Comparison of ENCODE assay signal across 3 cellular contexts in the genomic region with DNA sequence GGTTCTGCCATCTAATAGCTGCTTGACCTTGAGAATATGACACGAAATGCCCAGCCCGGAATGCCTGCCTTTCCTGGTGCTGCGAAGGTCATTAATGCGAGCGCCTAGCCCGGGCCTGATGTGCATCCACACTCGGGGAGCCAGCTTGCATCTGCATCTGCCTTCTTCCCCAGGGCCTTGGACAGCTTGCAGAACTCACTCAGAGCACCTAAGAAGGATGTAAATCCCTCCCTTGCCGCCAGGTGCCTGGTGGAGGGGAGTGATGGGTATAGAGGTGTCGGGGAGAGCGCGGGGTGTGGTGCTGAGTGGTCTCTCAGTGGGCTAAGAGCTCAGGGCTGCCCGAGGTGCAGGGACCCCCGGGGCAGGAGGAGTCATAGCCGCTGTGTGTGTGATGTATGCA.
TF ChIP-seq lines count a peak whose summit lies in the region.

No MANE protein-coding gene starts in this region.

TF ChIP-seq in A549, 52 proteins besides CTCF, POLR2A, EP300 and RAD21 (continued from another document):
- TF ChIP-seq, protein P1, sequence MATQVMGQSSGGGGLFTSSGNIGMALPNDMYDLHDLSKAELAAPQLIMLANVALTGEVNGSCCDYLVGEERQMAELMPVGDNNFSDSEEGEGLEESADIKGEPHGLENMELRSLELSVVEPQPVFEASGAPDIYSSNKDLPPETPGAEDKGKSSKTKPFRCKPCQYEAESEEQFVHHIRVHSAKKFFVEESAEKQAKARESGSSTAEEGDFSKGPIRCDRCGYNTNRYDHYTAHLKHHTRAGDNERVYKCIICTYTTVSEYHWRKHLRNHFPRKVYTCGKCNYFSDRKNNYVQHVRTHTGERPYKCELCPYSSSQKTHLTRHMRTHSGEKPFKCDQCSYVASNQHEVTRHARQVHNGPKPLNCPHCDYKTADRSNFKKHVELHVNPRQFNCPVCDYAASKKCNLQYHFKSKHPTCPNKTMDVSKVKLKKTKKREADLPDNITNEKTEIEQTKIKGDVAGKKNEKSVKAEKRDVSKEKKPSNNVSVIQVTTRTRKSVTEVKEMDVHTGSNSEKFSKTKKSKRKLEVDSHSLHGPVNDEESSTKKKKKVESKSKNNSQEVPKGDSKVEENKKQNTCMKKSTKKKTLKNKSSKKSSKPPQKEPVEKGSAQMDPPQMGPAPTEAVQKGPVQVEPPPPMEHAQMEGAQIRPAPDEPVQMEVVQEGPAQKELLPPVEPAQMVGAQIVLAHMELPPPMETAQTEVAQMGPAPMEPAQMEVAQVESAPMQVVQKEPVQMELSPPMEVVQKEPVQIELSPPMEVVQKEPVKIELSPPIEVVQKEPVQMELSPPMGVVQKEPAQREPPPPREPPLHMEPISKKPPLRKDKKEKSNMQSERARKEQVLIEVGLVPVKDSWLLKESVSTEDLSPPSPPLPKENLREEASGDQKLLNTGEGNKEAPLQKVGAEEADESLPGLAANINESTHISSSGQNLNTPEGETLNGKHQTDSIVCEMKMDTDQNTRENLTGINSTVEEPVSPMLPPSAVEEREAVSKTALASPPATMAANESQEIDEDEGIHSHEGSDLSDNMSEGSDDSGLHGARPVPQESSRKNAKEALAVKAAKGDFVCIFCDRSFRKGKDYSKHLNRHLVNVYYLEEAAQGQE (IDR thresholded peaks at IDR 0.05), result no peak
- no peak for TF ChIP-seq NR3C1 (IDR thresholded peaks at IDR 0.05)
- no peak for TF ChIP-seq CBX8 (IDR thresholded peaks at IDR 0.05)

TF ChIP-seq in GM23338, 12 proteins besides CTCF, POLR2A, EP300 and RAD21 (continued from another document):
- TF ChIP-seq, protein P1 (IDR thresholded peaks at IDR 0.05; ENCODE audit: unreplicated experiment), result no peak
- TF ChIP-seq EZH2 (IDR thresholded peaks at IDR 0.05; ENCODE audit: low read depth, unreplicated experiment), result no peak
- TF ChIP-seq POLR2AphosphoS5 (IDR thresholded peaks at IDR 0.05; ENCODE audit: low read depth), result no peak

TF ChIP-seq in WTC11, 78 proteins besides CTCF, POLR2A, EP300 and RAD21 (continued from another document):
- TF ChIP-seq, protein P2, sequence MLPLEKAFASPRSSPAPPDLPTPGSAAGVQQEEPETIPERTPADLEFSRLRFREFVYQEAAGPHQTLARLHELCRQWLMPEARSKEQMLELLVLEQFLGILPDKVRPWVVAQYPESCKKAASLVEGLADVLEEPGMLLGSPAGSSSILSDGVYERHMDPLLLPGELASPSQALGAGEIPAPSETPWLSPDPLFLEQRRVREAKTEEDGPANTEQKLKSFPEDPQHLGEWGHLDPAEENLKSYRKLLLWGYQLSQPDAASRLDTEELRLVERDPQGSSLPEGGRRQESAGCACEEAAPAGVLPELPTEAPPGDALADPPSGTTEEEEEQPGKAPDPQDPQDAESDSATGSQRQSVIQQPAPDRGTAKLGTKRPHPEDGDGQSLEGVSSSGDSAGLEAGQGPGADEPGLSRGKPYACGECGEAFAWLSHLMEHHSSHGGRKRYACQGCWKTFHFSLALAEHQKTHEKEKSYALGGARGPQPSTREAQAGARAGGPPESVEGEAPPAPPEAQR (CRISPR knock-in tag; IDR thresholded peaks at IDR 0.05), result no peak
- no peak for TF ChIP-seq ETV6 (CRISPR knock-in tag; IDR thresholded peaks at IDR 0.05)
- no peak for TF ChIP-seq PRDM15 (CRISPR knock-in tag; IDR thresholded peaks at IDR 0.05)
- TF ChIP-seq, protein P3, sequence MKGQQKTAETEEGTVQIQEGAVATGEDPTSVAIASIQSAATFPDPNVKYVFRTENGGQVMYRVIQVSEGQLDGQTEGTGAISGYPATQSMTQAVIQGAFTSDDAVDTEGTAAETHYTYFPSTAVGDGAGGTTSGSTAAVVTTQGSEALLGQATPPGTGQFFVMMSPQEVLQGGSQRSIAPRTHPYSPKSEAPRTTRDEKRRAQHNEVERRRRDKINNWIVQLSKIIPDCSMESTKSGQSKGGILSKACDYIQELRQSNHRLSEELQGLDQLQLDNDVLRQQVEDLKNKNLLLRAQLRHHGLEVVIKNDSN (CRISPR knock-in tag; IDR thresholded peaks at IDR 0.05), result no peak
- TF ChIP-seq PRRX2 (CRISPR knock-in tag; IDR thresholded peaks at IDR 0.05), result no peak
- TF ChIP-seq, protein P4, sequence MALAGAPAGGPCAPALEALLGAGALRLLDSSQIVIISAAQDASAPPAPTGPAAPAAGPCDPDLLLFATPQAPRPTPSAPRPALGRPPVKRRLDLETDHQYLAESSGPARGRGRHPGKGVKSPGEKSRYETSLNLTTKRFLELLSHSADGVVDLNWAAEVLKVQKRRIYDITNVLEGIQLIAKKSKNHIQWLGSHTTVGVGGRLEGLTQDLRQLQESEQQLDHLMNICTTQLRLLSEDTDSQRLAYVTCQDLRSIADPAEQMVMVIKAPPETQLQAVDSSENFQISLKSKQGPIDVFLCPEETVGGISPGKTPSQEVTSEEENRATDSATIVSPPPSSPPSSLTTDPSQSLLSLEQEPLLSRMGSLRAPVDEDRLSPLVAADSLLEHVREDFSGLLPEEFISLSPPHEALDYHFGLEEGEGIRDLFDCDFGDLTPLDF (CRISPR knock-in tag; IDR thresholded peaks at IDR 0.05), result no peak
- no peak for TF ChIP-seq FOXJ3 (CRISPR knock-in tag; IDR thresholded peaks at IDR 0.05; ENCODE audit: borderline replicate concordance)
- no peak for TF ChIP-seq EMX1 (CRISPR knock-in tag; IDR thresholded peaks at IDR 0.05)
- TF ChIP-seq TEAD1 (CRISPR knock-in tag; IDR thresholded peaks at IDR 0.05), result no peak
- TF ChIP-seq OVOL2 (CRISPR knock-in tag; IDR thresholded peaks at IDR 0.05; ENCODE audit: borderline replicate concordance), result no peak
TF ChIP-seq in WTC11: peak in this region for 0.
